ENCODE assay signal across 8 cellular contexts in genomic region chr2:164717000-164717597, GRCh38.
DNase-seq lines count a peak whose midpoint lies in the region; ATAC-seq and TF ChIP-seq lines count a peak whose summit lies in the region.

No MANE protein-coding gene starts in this region.

- no peak overlapping the region for H3K4me3 ChIP-seq in GM12864 (ENCODE audit: low read depth, low read length)

- DNase-seq in GM12864 (ENCODE audit: low read depth) = no peak
- peak; percentile 2 for DNase-seq in NCI-H128 (lab: John Stamatoyannopoulos, UW; ENCODE audit: unreplicated experiment)
- peak; percentile 61 for DNase-seq in dermis blood vessel endothelial cell
- peak; percentile 20 for DNase-seq in pons (ENCODE audit: low spot score)
- no peak for DNase-seq in AG20443 (ENCODE audit: low spot score)
- DNase-seq in DMS153 (lab: John Stamatoyannopoulos, UW) = no peak
- no peak for DNase-seq in NK-92 (lab: John Stamatoyannopoulos, UW; ENCODE audit: unreplicated experiment)

- peak; percentile 34 for TF ChIP-seq CTCF in GM12864 (IDR thresholded peaks at IDR 0.05; ENCODE audit: low read depth, low read length, missing control alignments)

- no peak for ATAC-seq in HG03039 (IDR thresholded peaks at IDR 0.05; ENCODE audit: unreplicated experiment)

Comparison
In these comparisons a context has a peak if more than half of its experiments do, and no peak if none do; other contexts are left out.
1. DNase-seq: peak in NCI-H128 (single experiment), dermis blood vessel endothelial cell (single experiment) and pons (single experiment); none in GM12864 (single experiment), AG20443 (single experiment), DMS153 (single experiment) and NK-92 (single experiment).